Comparison of ENCODE assay signal across 22 cellular contexts in the genomic region with DNA sequence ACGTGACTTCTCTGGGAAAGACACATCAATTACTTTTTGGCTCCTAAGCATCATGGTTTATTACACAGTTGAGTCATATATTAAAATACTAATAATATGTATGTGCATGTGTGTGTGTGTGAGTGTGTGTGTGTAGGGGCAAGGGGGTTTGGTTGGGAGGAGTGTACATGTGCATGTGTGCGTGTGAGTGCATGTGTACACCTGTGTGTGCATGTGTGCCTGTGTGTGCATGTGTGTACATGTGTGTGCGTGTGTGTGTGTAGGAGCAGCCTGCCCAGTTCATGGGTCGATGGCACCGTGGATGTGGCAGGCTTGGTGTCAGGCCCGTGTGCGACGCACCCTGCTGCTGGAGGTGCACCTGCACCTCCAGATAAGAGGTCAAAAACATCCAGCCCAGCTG.
DNase-seq lines count a peak whose midpoint lies in the region; ATAC-seq, FAIRE-seq and TF ChIP-seq lines count a peak whose summit lies in the region.
"Had no signal": no experiment of that assay in that cellular context is flagged by ENCODE, and none has a peak within 500 bp of the region (broad histone marks: within the 10 kb centered on the region; RNA-seq: fewer than 3 reads in every experiment).

No MANE protein-coding gene starts in this region.

- H3K9me3 ChIP-seq in vagina (no peaks in the 10 kb centered on the region), left lung (no peaks in the 10 kb centered on the region), uterus (no peaks in the 10 kb centered on the region)
- H3K9me3 ChIP-seq: Caco-2, HAP-1 had no signal

- H3K4me1 ChIP-seq in vagina (no peaks in the 10 kb centered on the region), left lung (no peaks in the 10 kb centered on the region), uterus (no peaks in the 10 kb centered on the region)
- H3K4me1 ChIP-seq: Caco-2, HAP-1 had no signal

- H3K36me3 ChIP-seq in vagina (no peaks in the 10 kb centered on the region), left lung (no peaks in the 10 kb centered on the region), uterus (no peaks in the 10 kb centered on the region)
- H3K36me3 ChIP-seq: BLaER1, HAP-1 had no signal

- intact Hi-C loops in vagina (cut with DNase I) (no loop called here), left lung (cut with DNase I) (no loop called here), uterus (cut with DNase I; ENCODE audit: low total_unique reads) (no loop called here)

- DNase-seq in activated naive CD4-positive, alpha-beta T cell treated with anti-CD3 and anti-CD28 coated beads, Interleukin-2, amount 10 ng/mL, durations not matched to agents 7 days and 5 days: no peak
- no peak for DNase-seq in activated naive CD4-positive, alpha-beta T cell (lab: John Stamatoyannopoulos, UW)
- no peak for DNase-seq in HTR-8/SVneo (ENCODE audit: insufficient read length, low spot score)
- peak; percentile 31 to 62 for DNase-seq in vagina (ENCODE audit: extremely low spot score in 2 of 2)
- no peak for DNase-seq in left lung
- DNase-seq in uterus: no peak
- DNase-seq: Caco-2; CD4-positive, CD25-positive, alpha-beta regulatory T cell; CD8-positive, alpha-beta T cell; DMS153; EL; GDM1 had no signal

- TF ChIP-seq CTCF in vagina (IDR thresholded peaks at IDR 0.05) (no peak), left lung (IDR thresholded peaks at IDR 0.05) (no peak), uterus (IDR thresholded peaks at IDR 0.05) (no peak)

- peaks cover 8% of the 10 kb centered on the region for H3K9me3 Mint-ChIP-seq in activated naive CD4-positive, alpha-beta T cell treated with anti-CD3 and anti-CD28 coated beads, Interleukin-2, amount 10 ng/mL, durations not matched to agents 7 days and 5 days
- H3K9me3 Mint-ChIP-seq: GM23338 had no signal

- peaks cover 29% of the 10 kb centered on the region for H3K4me1 Mint-ChIP-seq in activated naive CD4-positive, alpha-beta T cell treated with anti-CD3 and anti-CD28 coated beads, Interleukin-2, amount 10 ng/mL, durations not matched to agents 7 days and 5 days

- peak; percentile 88 for FAIRE-seq in HTR-8/SVneo (lab: Jason Lieb, UNC)
- FAIRE-seq: A204.1, GM12878, GM19239, H54 had no signal

- H3K27ac ChIP-seq in vagina: no peak overlapping the region
- H3K27ac ChIP-seq in left lung: no peak overlapping the region
- no peak overlapping the region for H3K27ac ChIP-seq in uterus
- H3K27ac ChIP-seq: 22Rv1, BLaER1, C4-2B had no signal

- peak overlapping the region; percentile 67 for H3K27ac Mint-ChIP-seq in activated naive CD4-positive, alpha-beta T cell treated with anti-CD3 and anti-CD28 coated beads, Interleukin-2, amount 10 ng/mL, durations not matched to agents 7 days and 5 days
- H3K27ac Mint-ChIP-seq: B cell; CD8-positive, alpha-beta T cell; GM23338 had no signal

- TF ChIP-seq POLR2A in vagina (IDR thresholded peaks at IDR 0.05) (no peak), uterus (IDR thresholded peaks at IDR 0.05) (no peak)

- peaks cover 10% of the 10 kb centered on the region for H3K36me3 Mint-ChIP-seq in activated naive CD4-positive, alpha-beta T cell treated with anti-CD3 and anti-CD28 coated beads, Interleukin-2, amount 10 ng/mL, durations not matched to agents 7 days and 5 days
- H3K36me3 Mint-ChIP-seq: CD4-positive, CD25-positive, alpha-beta regulatory T cell; CD8-positive, alpha-beta T cell had no signal

- H3K27me3 ChIP-seq in vagina: no peaks in the 10 kb centered on the region
- no peaks in the 10 kb centered on the region for H3K27me3 ChIP-seq in left lung
- no peaks in the 10 kb centered on the region for H3K27me3 ChIP-seq in uterus
- H3K27me3 ChIP-seq: BLaER1 had no signal

- no peaks in the 10 kb centered on the region for H3K27me3 Mint-ChIP-seq in activated naive CD4-positive, alpha-beta T cell treated with anti-CD3 and anti-CD28 coated beads, Interleukin-2, amount 10 ng/mL, durations not matched to agents 7 days and 5 days
- H3K27me3 Mint-ChIP-seq: CD4-positive, CD25-positive, alpha-beta regulatory T cell had no signal

- no peak for ATAC-seq in left lung
- ATAC-seq: CD8-positive, alpha-beta T cell; GM12878; GM23338 had no signal

- no peak overlapping the region for H3K4me3 ChIP-seq in vagina
- no peak overlapping the region for H3K4me3 ChIP-seq in left lung
- H3K4me3 ChIP-seq in uterus: no peak overlapping the region
- H3K4me3 ChIP-seq: BLaER1, GM12878, GM23338, HAP-1 had no signal

- H3K4me3 Mint-ChIP-seq in activated naive CD4-positive, alpha-beta T cell treated with anti-CD3 and anti-CD28 coated beads, Interleukin-2, amount 10 ng/mL, durations not matched to agents 7 days and 5 days: no peak overlapping the region
- H3K4me3 Mint-ChIP-seq: B cell; CD4-positive, CD25-positive, alpha-beta regulatory T cell; CD8-positive, alpha-beta T cell; GM23338 had no signal

- CTCF ChIA-PET in activated naive CD4-positive, alpha-beta T cell treated with anti-CD3 and anti-CD28 coated beads, Interleukin-2, amount 10 ng/mL, durations not matched to agents 7 days and 5 days (lab: Charles Lee): interaction anchor here (2.6 kb wide), 1 partner anchor 699 kb away, joined by 7 read pairs; no protein-coding TSS in a partner anchor

Comparison
In these comparisons a context has a peak if more than half of its experiments do, and no peak if none do; other contexts are left out.
1. DNase-seq: peak in vagina (2 of 2); none in activated naive CD4-positive, alpha-beta T cell treated with anti-CD3 and anti-CD28 coated beads, Interleukin-2, amount 10 ng/mL, durations not matched to agents 7 days and 5 days (single experiment), activated naive CD4-positive, alpha-beta T cell (0 of 4), HTR-8/SVneo (single experiment), left lung (0 of 2) and uterus (0 of 2).